In the genomic region with DNA sequence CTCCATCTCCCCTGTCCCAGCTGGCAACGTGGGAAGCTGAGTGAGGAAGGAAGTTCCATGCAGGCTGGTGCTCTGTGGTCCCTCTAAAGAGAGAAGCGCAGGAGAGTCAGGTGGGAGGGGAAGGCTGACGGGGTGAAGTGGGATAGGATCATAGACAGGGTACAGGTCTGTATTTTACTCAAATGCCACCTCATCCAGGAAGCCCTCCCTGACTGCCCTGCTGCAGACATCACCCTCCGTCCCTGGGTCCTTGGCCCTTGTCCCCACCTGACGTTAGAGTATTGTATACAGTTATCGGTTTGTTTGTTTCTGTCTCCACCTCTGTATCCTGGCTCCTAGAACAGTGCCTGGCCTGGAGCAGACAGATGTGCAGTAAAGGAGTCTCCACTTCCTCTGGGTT, we compare ENCODE assay signal across 18 cellular contexts. TPM values are rescaled to one million over a fixed set of nuclear protein-coding genes. Genes with fewer than 3 reads are reported as not detected.
DNase-seq lines count a peak whose midpoint lies in the region; ATAC-seq and TF ChIP-seq lines count a peak whose summit lies in the region.
"Had no signal": no experiment of that assay in that cellular context is flagged by ENCODE, and none has a peak within 500 bp of the region (broad histone marks: within the 10 kb centered on the region; RNA-seq: fewer than 3 reads in every experiment).

No MANE protein-coding gene starts in this region.

- DNase-seq in activated T-cell treated with anti-CD3 and anti-CD28 coated beads, Interleukin-2, amount 50 U/mL, for 1 hour, result peak; percentile 1
- DNase-seq in activated T-cell treated with anti-CD3 and anti-CD28 coated beads, Interleukin-2, amount 50 U/mL, for 4 hours, result no peak
- DNase-seq in epidermal melanocyte (ENCODE audit: insufficient read length, low spot score) (peak; percentile 5), mesenteric fat pad (ENCODE audit: low spot score) (peak; percentile 65), aorta (peak; percentile 50 to 61), H9 (no peak), DMS 273 (lab: John Stamatoyannopoulos, UW; ENCODE audit: unreplicated experiment) (no peak)
- DNase-seq in activated CD4-positive, alpha-beta T cell treated with anti-CD3 and anti-CD28 coated beads for 4 hours, result no peak
- DNase-seq: activated CD4-positive, alpha-beta T cell treated with anti-CD3 and anti-CD28 coated beads, Interleukin-2, amount 50 U/mL, for 4 hours; CD4-positive, alpha-beta T cell; effector CD4-positive, alpha-beta T cell; HFFc6; NCI-H1436 treated with DMSO at 0.1 percent for 48 hours; stimulated activated CD4-positive, alpha-beta T cell treated with anti-CD3 and anti-CD28 coated beads, Interleukin-4, amount 100 ng/mL, for 4 hours; stimulated activated CD8-positive, alpha-beta memory T cell treated with anti-CD3 and anti-CD28 coated beads, Interleukin-4, amount 100 ng/mL, for 48 hours had no signal

- no peak overlapping the region for H2AK5ac ChIP-seq in H9 (ENCODE audit: insufficient read length, low read length)

- peaks cover 25% of the 10 kb centered on the region for H3K36me3 Mint-ChIP-seq in activated T-cell treated with anti-CD3 and anti-CD28 coated beads, Interleukin-2, amount 50 U/mL, for 4 hours (ENCODE audit: insufficient read depth)
- peaks cover 12 to 64% (median 28%) of the 10 kb centered on the region in 3 experiments; a peak in 6 of 7 replicates for H3K36me3 Mint-ChIP-seq in H9 (ENCODE audit: insufficient read depth in 1 of 3, low read depth in 3 of 3)
- H3K36me3 Mint-ChIP-seq: activated naive CD8-positive, alpha-beta T cell had no signal

- no peak overlapping the region for H3K4me3 Mint-ChIP-seq in activated T-cell treated with anti-CD3 and anti-CD28 coated beads, Interleukin-2, amount 50 U/mL, for 4 hours
- no peak overlapping the region for H3K4me3 Mint-ChIP-seq in H9
- H3K4me3 Mint-ChIP-seq: activated naive CD8-positive, alpha-beta T cell; activated T-cell treated with anti-CD3 and anti-CD28 coated beads, Interleukin-2, amount 50 U/mL, for 24 hours; CD4-positive, alpha-beta T cell; HFFc6 had no signal

- no peaks in the 10 kb centered on the region for H3K9me3 Mint-ChIP-seq in activated T-cell treated with anti-CD3 and anti-CD28 coated beads, Interleukin-2, amount 50 U/mL, for 4 hours
- H3K9me3 Mint-ChIP-seq in H9, result no peaks in the 10 kb centered on the region
- H3K9me3 Mint-ChIP-seq: activated T-cell treated with anti-CD3 and anti-CD28 coated beads, Interleukin-2, amount 50 U/mL, for 24 hours; CD4-positive, alpha-beta T cell; HFFc6 had no signal

- H2BK20ac ChIP-seq in H9 (ENCODE audit: low read depth, low read length, poor library complexity, severe bottlenecking), result no peak overlapping the region

- intact Hi-C loops in aorta (cut with DNase I), result no loop called here

- no peak overlapping the region for H3K14ac ChIP-seq in H9 (ENCODE audit: insufficient read depth, low read length)

- no peaks in the 10 kb centered on the region for H3K27me3 ChIP-seq in aorta (ENCODE audit: control insufficient read depth in 1 of 2, insufficient read depth in 2 of 2, low read length in 1 of 2)
- H3K27me3 ChIP-seq in H9 (ENCODE audit: insufficient read depth, low read length), result peaks cover 9% of the 10 kb centered on the region

- H3K4ac ChIP-seq in H9 (ENCODE audit: low read depth, low read length), result no peak overlapping the region

- H2AFZ ChIP-seq in H9 (ENCODE audit: low read length), result no peak overlapping the region

- no peak overlapping the region for H3K56ac ChIP-seq in H9 (ENCODE audit: insufficient read length, low read depth, low read length)

- H3T11ph ChIP-seq in H9 (ENCODE audit: low read length), result no peak overlapping the region

- no peak overlapping the region for H2BK120ac ChIP-seq in H9 (ENCODE audit: low read depth, low read length, poor library complexity, severe bottlenecking)

- no peak overlapping the region for H3K18ac ChIP-seq in H9 (ENCODE audit: insufficient read length, low read depth, low read length)

- H3K4me1 ChIP-seq in aorta (ENCODE audit: control insufficient read depth in 1 of 2, insufficient read depth in 2 of 2, low read length in 2 of 2) (peaks cover 0 to 3% of the 10 kb centered on the region in 2 donors), H9 (ENCODE audit: insufficient read depth, low read length) (no peaks in the 10 kb centered on the region)

- no peak for ATAC-seq in activated T-cell treated with anti-CD3 and anti-CD28 coated beads, Interleukin-2, amount 50 U/mL, for 4 hours
- no peak for ATAC-seq in aorta (ENCODE audit: low FRiP score)

- H3K9me3 ChIP-seq in aorta (ENCODE audit: control insufficient read depth, low read length) (no peaks in the 10 kb centered on the region), H9 (ENCODE audit: control insufficient read depth, low read depth, low read length) (no peaks in the 10 kb centered on the region)

- TF ChIP-seq CTCF in H9 (conservative IDR thresholded peaks at IDR 0.05), result no peak

- no peak overlapping the region for H4K5ac ChIP-seq in H9 (ENCODE audit: insufficient read length, low read depth, low read length)

- H3K79me2 ChIP-seq in H9 (ENCODE audit: insufficient read depth, low read length), result no peaks in the 10 kb centered on the region

- H3K27ac ChIP-seq in aorta (ENCODE audit: low read depth in 1 of 2, low read length in 2 of 2) (no peak overlapping the region), H9 (ENCODE audit: insufficient read length, low read depth, low read length) (no peak overlapping the region)

- no peaks in the 10 kb centered on the region for H4K20me1 ChIP-seq in H9 (ENCODE audit: control insufficient read depth, insufficient read depth, insufficient read length)

- no peak overlapping the region for H2BK15ac ChIP-seq in H9 (ENCODE audit: low read depth, low read length)

- no peaks in the 10 kb centered on the region for H3K23me2 ChIP-seq in H9 (ENCODE audit: insufficient read length, low read depth, low read length, poor library complexity, severe bottlenecking)

- no peak overlapping the region for H4K91ac ChIP-seq in H9 (ENCODE audit: insufficient read length, low read depth, low read length)

- no peaks in the 10 kb centered on the region for H3K79me1 ChIP-seq in H9 (ENCODE audit: insufficient read depth, low read depth, low read length, poor library complexity, severe bottlenecking)

- peaks cover 0 to 2% of the 10 kb centered on the region in 2 donors for H3K36me3 ChIP-seq in aorta (ENCODE audit: control insufficient read depth in 1 of 2, insufficient read depth in 2 of 2, low read length in 1 of 2)

- H2BK12ac ChIP-seq in H9 (ENCODE audit: insufficient read length, low read depth, low read length), result no peak overlapping the region

- no peak overlapping the region for H4K8ac ChIP-seq in H9 (replicated peaks; ENCODE audit: insufficient read length, low read depth, low read length)

- H3K4me3 ChIP-seq in aorta (ENCODE audit: low read length in 2 of 2), result no peak overlapping the region
- H3K4me3 ChIP-seq: skin epidermis had no signal

- H3K9ac ChIP-seq in H9 (ENCODE audit: extremely low read depth, insufficient read length, low read length), result no peak overlapping the region

- H3K27me3 Mint-ChIP-seq in activated T-cell treated with anti-CD3 and anti-CD28 coated beads, Interleukin-2, amount 50 U/mL, for 4 hours (ENCODE audit: low read depth), result no peaks in the 10 kb centered on the region
- H3K27me3 Mint-ChIP-seq in H9 (ENCODE audit: low read depth), result peaks cover 64% of the 10 kb centered on the region
- H3K27me3 Mint-ChIP-seq: activated naive CD8-positive, alpha-beta T cell; activated T-cell treated with anti-CD3 and anti-CD28 coated beads, Interleukin-2, amount 50 U/mL, for 24 hours; CD4-positive, alpha-beta T cell had no signal

- H3K23ac ChIP-seq in H9 (ENCODE audit: insufficient read length, low read depth, low read length), result no peak overlapping the region

- WGBS in aorta, 2 donors, result 40 to 43% methylated on average over 6 of the region's 6 CpGs
- no CpG with 5 or more reads among the region's 6 CpGs for WGBS in H9 (ENCODE audit: extremely low coverage, insufficient read length, low lambda C conversion rate)

- H3K4me1 Mint-ChIP-seq in activated T-cell treated with anti-CD3 and anti-CD28 coated beads, Interleukin-2, amount 50 U/mL, for 4 hours (ENCODE audit: low read depth), result peaks cover 7% of the 10 kb centered on the region
- no peaks in the 10 kb centered on the region for H3K4me1 Mint-ChIP-seq in H9

- no peak overlapping the region for H3K4me2 ChIP-seq in H9 (ENCODE audit: insufficient read depth, insufficient read length, low read length)

- H3K27ac Mint-ChIP-seq in H9, result peak overlapping the region in 1 of 3 experiments; percentile 65; a peak in 1 of 7 replicates
- H3K27ac Mint-ChIP-seq: activated naive CD8-positive, alpha-beta T cell; activated T-cell treated with anti-CD3 and anti-CD28 coated beads, Interleukin-2, amount 50 U/mL, for 24 hours; CD4-positive, alpha-beta T cell; HFFc6 had no signal

- H2BK5ac ChIP-seq in H9 (ENCODE audit: insufficient read length, low read length), result no peak overlapping the region

RNA-seq across cellular contexts. Expression of gene CANT1, which starts 11.7 kb away (rescaled TPM):
- total RNA-seq in activated T-cell treated with anti-CD3 and anti-CD28 coated beads, Interleukin-2, amount 50 U/mL, for 4 hours, result 10 to 100 TPM; 46.7 to 68.6 (median 55.5) TPM
- total RNA-seq in mesenteric fat pad, result 37.9 TPM
- 10 to 100 TPM; 37.5 to 45.5 TPM for total RNA-seq in aorta
- 10 to 100 TPM; 11.0 to 14.5 TPM for polyA plus RNA-seq in aorta
- 32.4 and 33.0 TPM in 2 replicates for total RNA-seq in H9 (2021)

RNA-seq across cellular contexts. Expression of gene LGALS3BP, which starts 18.2 kb away (rescaled TPM):
- 10 to 100 TPM; 14.5 to 32.1 (median 29.9) TPM for total RNA-seq in activated T-cell treated with anti-CD3 and anti-CD28 coated beads, Interleukin-2, amount 50 U/mL, for 4 hours
- 417 TPM for total RNA-seq in mesenteric fat pad
- total RNA-seq in aorta, result 100 to 1,000 TPM; 110 to 156 TPM
- polyA plus RNA-seq in aorta, result 100 to 1,000 TPM in 1 of 2 donors, 10 to 100 TPM in 1; 70.7 to 174 TPM
- 69.8 and 76.4 TPM in 2 replicates for total RNA-seq in H9 (2021)

RNA-seq across cellular contexts. Expression of gene C1QTNF1, which starts 26.1 kb away (rescaled TPM):
- total RNA-seq in activated T-cell treated with anti-CD3 and anti-CD28 coated beads, Interleukin-2, amount 50 U/mL, for 4 hours, result under 1 TPM; 0.29 to 0.41 (median 0.38) TPM
- total RNA-seq in mesenteric fat pad (563 TPM), aorta (100 to 1,000 TPM; 157 to 439 TPM), H9 (2021) (0.55 and 0.96 TPM in 2 replicates)
- 100 to 1,000 TPM in 1 of 2 donors, 10 to 100 TPM in 1; 98.8 to 361 TPM for polyA plus RNA-seq in aorta
- total RNA-seq: CD4-positive, alpha-beta T cell had no signal

Comparison
In these comparisons a context has a peak if more than half of its experiments do, and no peak if none do; other contexts are left out.
1. DNase-seq: peak in activated T-cell treated with anti-CD3 and anti-CD28 coated beads, Interleukin-2, amount 50 U/mL, for 1 hour (single experiment), epidermal melanocyte (single experiment), mesenteric fat pad (single experiment) and aorta (2 of 2); none in activated T-cell treated with anti-CD3 and anti-CD28 coated beads, Interleukin-2, amount 50 U/mL, for 4 hours (single experiment), H9 (single experiment), DMS 273 (single experiment) and activated CD4-positive, alpha-beta T cell treated with anti-CD3 and anti-CD28 coated beads for 4 hours (0 of 2).
2. RNA of gene C1QTNF1, which starts 26.1 kb away (total RNA-seq): 563 TPM in mesenteric fat pad (single experiment) and 157 to 439 TPM in aorta; 0.55 to 0.96 TPM in H9 and 0.29 to 0.41 TPM in activated T-cell treated with anti-CD3 and anti-CD28 coated beads, Interleukin-2, amount 50 U/mL, for 4 hours; every median in the first group is over 10 times any median in the second.